In genomic region chr20:51481311-51481997, GRCh38 we compare ENCODE assay signal across 11 cellular contexts.
A peak's percentile ranks its signal among the peaks of the same experiment; 100 is the strongest.
DNase-seq lines count a peak whose midpoint lies in the region; ATAC-seq and TF ChIP-seq lines count a peak whose summit lies in the region.
"Had no signal": no experiment of that assay in that cellular context is flagged by ENCODE, and none has a peak within 500 bp of the region (broad histone marks: within the 10 kb centered on the region; RNA-seq: fewer than 3 reads in every experiment).

No MANE protein-coding gene starts in this region.

- no peaks in the 10 kb centered on the region for H3K9me3 ChIP-seq in CD4-positive, alpha-beta T cell (ENCODE audit: control insufficient read depth, low read length)
- no peaks in the 10 kb centered on the region for H3K9me3 ChIP-seq in T-helper 17 cell (ENCODE audit: control insufficient read depth, low read length, poor library complexity, severe bottlenecking)
- H3K9me3 ChIP-seq: sigmoid colon had no signal

- H3K4me3 Mint-ChIP-seq in CD4-positive, alpha-beta T cell = peak overlapping the region; percentile 62
- H3K4me3 Mint-ChIP-seq in T-helper 17 cell = peak overlapping the region; percentile 79

- POLR2A ChIA-PET in CD4-positive, alpha-beta T cell (lab: Charles Lee) = interaction anchor here (0.8 to 2.8 kb wide), 10 partner anchors 9 to 81 kb away, joined by 3 to 16 read pairs (median 4); partner anchors contain the start of gene NFATC2

- ATAC-seq in CD4-positive, alpha-beta T cell (ENCODE audit: poor library complexity) = peak; percentile 69
- peak; percentile 62 for ATAC-seq in T-helper 17 cell
- no peak for ATAC-seq in HG02610 (IDR thresholded peaks at IDR 0.05; ENCODE audit: unreplicated experiment)

- DNase-seq in CD4-positive, alpha-beta T cell = peak in 5 of 10 experiments; percentile 12 to 44 (median 32)
- DNase-seq in T-helper 17 cell (no peak), DMS153 (lab: John Stamatoyannopoulos, UW) (no peak), KG1 (lab: John Stamatoyannopoulos, UW) (no peak), anterior cingulate cortex (lab: John Stamatoyannopoulos, UW) (no peak)
- peak; percentile 54 for DNase-seq in activated naive CD4-positive, alpha-beta T cell treated with anti-CD3 and anti-CD28 coated beads, Interleukin-2, amount 50 U/mL, for 16 hours
- DNase-seq in stimulated activated CD4-positive, alpha-beta T cell treated with anti-CD3 and anti-CD28 coated beads, Interleukin-12 subunit alpha, Interleukin-12 subunit beta, amount 100 ng/mL, for 48 hours (ENCODE audit: low read depth in 2 of 3, low spot score in 1 of 3) = peak; percentile 53 to 62 (median 60)
- DNase-seq: kidney glomerular epithelial cell, sigmoid colon had no signal

- H3K27ac ChIP-seq in CD4-positive, alpha-beta T cell (ENCODE audit: low read depth, low read length) = peak overlapping the region; percentile 33
- H3K27ac ChIP-seq: epithelial cell of prostate, sigmoid colon had no signal

- TF ChIP-seq CTCF in CD4-positive, alpha-beta T cell (IDR thresholded peaks at IDR 0.05) = no peak

- H3K36me3 Mint-ChIP-seq in CD4-positive, alpha-beta T cell (ENCODE audit: low read depth) = peaks cover 59% of the 10 kb centered on the region
- peaks cover 9% of the 10 kb centered on the region for H3K36me3 Mint-ChIP-seq in T-helper 17 cell (ENCODE audit: low read depth)

- CTCF ChIA-PET in CD4-positive, alpha-beta T cell (lab: Charles Lee) = interaction anchor here (0.8 to 1.3 kb wide), 4 partner anchors 9 to 79 kb away, joined by 3 to 4 read pairs (median 3); partner anchors contain the start of gene NFATC2

- no peaks in the 10 kb centered on the region for H3K27me3 ChIP-seq in CD4-positive, alpha-beta T cell (ENCODE audit: control insufficient read depth, insufficient read depth, low read length)
- H3K27me3 ChIP-seq: sigmoid colon had no signal

- H3K27me3 Mint-ChIP-seq in CD4-positive, alpha-beta T cell = no peaks in the 10 kb centered on the region
- H3K27me3 Mint-ChIP-seq in T-helper 17 cell = no peaks in the 10 kb centered on the region

- H3K9me3 Mint-ChIP-seq in CD4-positive, alpha-beta T cell = peaks cover 3% of the 10 kb centered on the region

- H3K4me1 Mint-ChIP-seq in CD4-positive, alpha-beta T cell (ENCODE audit: low read depth) = peaks cover 90% of the 10 kb centered on the region
- H3K4me1 Mint-ChIP-seq in T-helper 17 cell = peaks cover 56% of the 10 kb centered on the region

- intact Hi-C loops in CD4-positive, alpha-beta T cell (cut with DNase I, micrococcal nuclease) = loop anchor here (2.0 to 5.0 kb wide), 2 partner anchors 19 to 61 kb away; partner anchors contain the start of gene NFATC2 (in 1 of the 2)

- H3K27ac Mint-ChIP-seq in CD4-positive, alpha-beta T cell = peak overlapping the region; percentile 87
- H3K27ac Mint-ChIP-seq in T-helper 17 cell = peak overlapping the region; percentile 88

Comparison
In these comparisons a context has a peak if more than half of its experiments do, and no peak if none do; other contexts are left out.
1. DNase-seq: peak in activated naive CD4-positive, alpha-beta T cell treated with anti-CD3 and anti-CD28 coated beads, Interleukin-2, amount 50 U/mL, for 16 hours (single experiment) and stimulated activated CD4-positive, alpha-beta T cell treated with anti-CD3 and anti-CD28 coated beads, Interleukin-12 subunit alpha, Interleukin-12 subunit beta, amount 100 ng/mL, for 48 hours (3 of 3); none in T-helper 17 cell (0 of 3), DMS153 (single experiment), KG1 (single experiment) and anterior cingulate cortex (0 of 58).